ENCODE assay signal across 8 cellular contexts in genomic region chr6:167827062-167827587, GRCh38. TPM values are rescaled to one million over a fixed set of nuclear protein-coding genes. Genes with fewer than 3 reads are reported as not detected.
DNase-seq lines count a peak whose midpoint lies in the region; TF ChIP-seq lines count a peak whose summit lies in the region.

No MANE protein-coding gene starts in this region.

- H2BK5ac ChIP-seq in mesenchymal stem cell (ENCODE audit: low read depth, low read length, poor library complexity, severe bottlenecking): no peak overlapping the region

- H2BK12ac ChIP-seq in mesenchymal stem cell (ENCODE audit: low read length in 2 of 2): peak overlapping the region in 1 of 2 experiments; percentile 90

- peak; percentile 45 for DNase-seq in activated T-cell treated with anti-CD3 and anti-CD28 coated beads, Interleukin-2, amount 50 U/mL, for 1 hour
- DNase-seq in activated T-cell treated with anti-CD3 and anti-CD28 coated beads for 4 hours: no peak
- peak; percentile 36 for DNase-seq in HCEC 1CT
- DNase-seq in M059J (ENCODE audit: low read depth): peak; percentile 35
- DNase-seq in cardiac fibroblast (ENCODE audit: low read depth in 2 of 2): peak in 1 of 2 donors; percentile 13
- no peak for DNase-seq in mesenchymal stem cell
- no peak for DNase-seq in mesenteric fat pad (ENCODE audit: low spot score)
- no peak for DNase-seq in medulla oblongata (ENCODE audit: extremely low spot score)

- no peak overlapping the region for H2AK5ac ChIP-seq in mesenchymal stem cell (ENCODE audit: low read length, severe bottlenecking)

- H3K9me3 ChIP-seq in mesenchymal stem cell (ENCODE audit: control insufficient read depth, low read length): no peaks in the 10 kb centered on the region

- H3K4me3 ChIP-seq in cardiac fibroblast (replicated peaks in 1 of 2; ENCODE audit: low read depth in 2 of 2, low read length in 2 of 2): peak overlapping the region; percentile 64
- H3K4me3 ChIP-seq in mesenchymal stem cell (ENCODE audit: insufficient read depth in 1 of 2, low read depth in 1 of 2, low read length in 2 of 2): peak overlapping the region; percentile 84 to 93

- peaks cover 2% of the 10 kb centered on the region for H3K79me1 ChIP-seq in mesenchymal stem cell (replicated peaks; ENCODE audit: low read length, poor library complexity, severe bottlenecking)

- 10% methylated on average over 2 of the region's 77 CpGs for WGBS in mesenchymal stem cell

- H2BK120ac ChIP-seq in mesenchymal stem cell (ENCODE audit: low read depth, low read length): peak overlapping the region; percentile 79

- no peak for TF ChIP-seq CTCF in cardiac fibroblast (IDR thresholded peaks at IDR 0.05; ENCODE audit: low read depth, low read length)

- peaks cover 0 to 3% of the 10 kb centered on the region in 2 experiments for H3K36me3 ChIP-seq in mesenchymal stem cell (ENCODE audit: control insufficient read depth in 1 of 2, insufficient read depth in 2 of 2, low read depth in 1 of 2, low read length in 2 of 2)

- H3K4ac ChIP-seq in mesenchymal stem cell (ENCODE audit: low read depth in 1 of 2, low read length in 2 of 2): peak overlapping the region; percentile 81 to 96

- peak overlapping the region; percentile 88 for H2AFZ ChIP-seq in mesenchymal stem cell (ENCODE audit: low read depth, low read length)

- peak overlapping the region; percentile 90 for H3K4me2 ChIP-seq in mesenchymal stem cell (ENCODE audit: low read length, poor library complexity, severe bottlenecking)

- H4K8ac ChIP-seq in mesenchymal stem cell (ENCODE audit: low read length): no peak overlapping the region

- peak overlapping the region in 1 of 2 experiments; percentile 84 for H3K14ac ChIP-seq in mesenchymal stem cell (ENCODE audit: low read length in 2 of 2)

- H3K27me3 ChIP-seq in mesenchymal stem cell (ENCODE audit: control insufficient read depth in 1 of 2, insufficient read depth in 1 of 2, low read length in 2 of 2): no peaks in the 10 kb centered on the region

- H3K9ac ChIP-seq in mesenchymal stem cell (ENCODE audit: low read length): peak overlapping the region; percentile 91

- no peak overlapping the region for H3K27ac ChIP-seq in mesenchymal stem cell (ENCODE audit: low read length, poor library complexity, severe bottlenecking)

- H3K18ac ChIP-seq in mesenchymal stem cell (ENCODE audit: low read depth in 1 of 2, low read length in 2 of 2): peak overlapping the region; percentile 79 to 94

- H3K4me1 ChIP-seq in mesenchymal stem cell (ENCODE audit: control insufficient read depth, insufficient read depth, low read depth, low read length): peaks cover 10% of the 10 kb centered on the region

- peak overlapping the region; percentile 69 for H2BK15ac ChIP-seq in mesenchymal stem cell (ENCODE audit: low read depth, poor library complexity, severe bottlenecking)

- H4K91ac ChIP-seq in mesenchymal stem cell (ENCODE audit: low read length): peak overlapping the region; percentile 61

- H3K23ac ChIP-seq in mesenchymal stem cell (ENCODE audit: low read length in 2 of 2): peak overlapping the region; percentile 13 to 83

RNA-seq across cellular contexts. Expression of gene AFDN, which starts 0.4 kb away (rescaled TPM):
- 17.1 and 32.3 TPM in 2 replicates for total RNA-seq in M059J (2014; rRNA removed; shearing (Covaris generic))
- 47.4 TPM for polyA plus RNA-seq in mesenchymal stem cell (2013, experiment 1 of 2)
- polyA plus RNA-seq in mesenchymal stem cell (2013, experiment 2 of 2): 42.9 TPM
- 82.3 TPM for total RNA-seq in mesenteric fat pad

Comparison
In these comparisons a context has a peak if more than half of its experiments do, and no peak if none do; other contexts are left out.
1. DNase-seq: peak in activated T-cell treated with anti-CD3 and anti-CD28 coated beads, Interleukin-2, amount 50 U/mL, for 1 hour (single experiment), HCEC 1CT (single experiment) and M059J (single experiment); none in activated T-cell treated with anti-CD3 and anti-CD28 coated beads for 4 hours (single experiment), mesenchymal stem cell (single experiment), mesenteric fat pad (single experiment) and medulla oblongata (single experiment).